8 cellular contexts compared by ENCODE assay signal in genomic region chrX:100512471-100512870, GRCh38.
DNase-seq lines count a peak whose midpoint lies in the region; ATAC-seq and TF ChIP-seq lines count a peak whose summit lies in the region.

No MANE protein-coding gene starts in this region.

- TF ChIP-seq CTCF in hepatocyte (IDR thresholded peaks at IDR 0.05; ENCODE audit: poor library complexity) (peak; percentile 58), upper lobe of right lung (IDR thresholded peaks at IDR 0.05) (peak; percentile 68)

- H3K36me3 ChIP-seq in CD4-positive, alpha-beta memory T cell (ENCODE audit: insufficient read depth, low read length) = no peaks in the 10 kb centered on the region
- H3K36me3 ChIP-seq in hepatocyte (replicated peaks; ENCODE audit: insufficient read depth, low read depth) (no peaks in the 10 kb centered on the region), upper lobe of right lung (no peaks in the 10 kb centered on the region)

- no peak overlapping the region for H3K27ac ChIP-seq in CD4-positive, alpha-beta memory T cell (ENCODE audit: low read depth, low read length)
- no peak overlapping the region for H3K27ac ChIP-seq in hepatocyte
- no peak overlapping the region for H3K27ac ChIP-seq in upper lobe of right lung

- H4K20me1 ChIP-seq in hepatocyte (ENCODE audit: insufficient read depth, poor library complexity, severe bottlenecking) = no peaks in the 10 kb centered on the region

- H3K9me3 Mint-ChIP-seq in CD4-positive, alpha-beta memory T cell = no peaks in the 10 kb centered on the region

- H3K9me3 ChIP-seq in CD4-positive, alpha-beta memory T cell (ENCODE audit: control insufficient read depth in 1 of 2, low read length in 2 of 2) = no peaks in the 10 kb centered on the region
- H3K9me3 ChIP-seq in hepatocyte (ENCODE audit: low read depth) = no peaks in the 10 kb centered on the region
- no peaks in the 10 kb centered on the region for H3K9me3 ChIP-seq in upper lobe of right lung

- no peaks in the 10 kb centered on the region for H3K27me3 Mint-ChIP-seq in CD4-positive, alpha-beta memory T cell

- no peaks in the 10 kb centered on the region for H3K79me2 ChIP-seq in hepatocyte

- H3K27me3 ChIP-seq in CD4-positive, alpha-beta memory T cell (ENCODE audit: insufficient read depth, low read length) = no peaks in the 10 kb centered on the region
- H3K27me3 ChIP-seq in hepatocyte = no peaks in the 10 kb centered on the region
- no peaks in the 10 kb centered on the region for H3K27me3 ChIP-seq in upper lobe of right lung

- no peak overlapping the region for H3K4me3 ChIP-seq in CD4-positive, alpha-beta memory T cell (ENCODE audit: low read length in 2 of 2)
- no peak overlapping the region for H3K4me3 ChIP-seq in hepatocyte
- no peak overlapping the region for H3K4me3 ChIP-seq in upper lobe of right lung

- 75% methylated on average over 1 of the region's 1 CpG for WGBS in hepatocyte (ENCODE audit: low lambda C conversion rate, missing lambda C conversion rate)

- ATAC-seq in GM19351 (IDR thresholded peaks at IDR 0.05; ENCODE audit: unreplicated experiment) = peak; percentile 76
- peak; percentile 45; the same call in 1 of the 3 replicates for ATAC-seq in SK-N-SH treated with all-trans-retinoic acid at 6 μM for 48 hours
- no peak for ATAC-seq in upper lobe of right lung
- no peak for ATAC-seq in HG03045 (IDR thresholded peaks at IDR 0.05; ENCODE audit: unreplicated experiment)

- CTCF ChIA-PET in CD4-positive, alpha-beta memory T cell (lab: Charles Lee; ENCODE audit: partially characterized antibody) = interaction anchor here (0.9 to 2.0 kb wide), 4 partner anchors 9 to 256 kb away, joined by 4 to 7 read pairs (median 5); no protein-coding TSS in a partner anchor

- H3K4me1 Mint-ChIP-seq in CD4-positive, alpha-beta memory T cell = no peaks in the 10 kb centered on the region

- no peaks in the 10 kb centered on the region for H3K4me1 ChIP-seq in CD4-positive, alpha-beta memory T cell (ENCODE audit: insufficient read depth, low read length)
- H3K4me1 ChIP-seq in hepatocyte (ENCODE audit: insufficient read depth) (no peaks in the 10 kb centered on the region), upper lobe of right lung (no peaks in the 10 kb centered on the region)

- peak in 4 of 5 donors; percentile 1 to 22 (median 12) for DNase-seq in CD4-positive, alpha-beta memory T cell
- DNase-seq in hepatocyte (ENCODE audit: low spot score) (peak; percentile 10), upper lobe of right lung (no peak), globus pallidus (ENCODE audit: low spot score) (no peak)
- DNase-seq in activated naive CD4-positive, alpha-beta T cell (lab: John Stamatoyannopoulos, UW) = no peak

- H3K4me2 ChIP-seq in hepatocyte = no peak overlapping the region

- H2AFZ ChIP-seq in hepatocyte = no peak overlapping the region

- intact Hi-C loops in CD4-positive, alpha-beta memory T cell (cut with micrococcal nuclease) = loop anchor here (2.0 kb wide), 1 partner anchor 124 kb away; the partner anchor contains the start of gene TSPAN6
- intact Hi-C loops in upper lobe of right lung (cut with DNase I) = no loop called here

- POLR2A ChIA-PET in CD4-positive, alpha-beta memory T cell (lab: Charles Lee; ENCODE audit: partially characterized antibody) = no interaction called here

- H3K36me3 Mint-ChIP-seq in CD4-positive, alpha-beta memory T cell = no peaks in the 10 kb centered on the region

- H3K9me2 ChIP-seq in hepatocyte (replicated peaks; ENCODE audit: insufficient read depth) = no peaks in the 10 kb centered on the region

- H3K4me3 Mint-ChIP-seq in CD4-positive, alpha-beta memory T cell = no peak overlapping the region

- H3K27ac Mint-ChIP-seq in CD4-positive, alpha-beta memory T cell = no peak overlapping the region

TF ChIP-seq in SK-N-SH treated with all-trans-retinoic acid at 6 μM for 48 hours, 23 proteins besides CTCF, POLR2A, EP300 and RAD21:
- TF ChIP-seq, protein P1, sequence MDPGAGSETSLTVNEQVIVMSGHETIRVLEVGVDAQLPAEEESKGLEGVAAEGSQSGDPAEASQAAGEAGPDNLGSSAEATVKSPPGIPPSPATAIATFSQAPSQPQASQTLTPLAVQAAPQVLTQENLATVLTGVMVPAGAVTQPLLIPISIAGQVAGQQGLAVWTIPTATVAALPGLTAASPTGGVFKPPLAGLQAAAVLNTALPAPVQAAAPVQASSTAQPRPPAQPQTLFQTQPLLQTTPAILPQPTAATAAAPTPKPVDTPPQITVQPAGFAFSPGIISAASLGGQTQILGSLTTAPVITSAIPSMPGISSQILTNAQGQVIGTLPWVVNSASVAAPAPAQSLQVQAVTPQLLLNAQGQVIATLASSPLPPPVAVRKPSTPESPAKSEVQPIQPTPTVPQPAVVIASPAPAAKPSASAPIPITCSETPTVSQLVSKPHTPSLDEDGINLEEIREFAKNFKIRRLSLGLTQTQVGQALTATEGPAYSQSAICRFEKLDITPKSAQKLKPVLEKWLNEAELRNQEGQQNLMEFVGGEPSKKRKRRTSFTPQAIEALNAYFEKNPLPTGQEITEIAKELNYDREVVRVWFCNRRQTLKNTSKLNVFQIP (CRISPR knock-in tag; IDR thresholded peaks at IDR 0.05; ENCODE audit: borderline replicate concordance, low read depth) = no peak

Comparison
In these comparisons a context has a peak if more than half of its experiments do, and no peak if none do; other contexts are left out.
1. DNase-seq: peak in CD4-positive, alpha-beta memory T cell (4 of 5) and hepatocyte (single experiment); none in upper lobe of right lung (single experiment), activated naive CD4-positive, alpha-beta T cell (0 of 4) and globus pallidus (single experiment).
2. ATAC-seq: peak in GM19351 (single experiment) and SK-N-SH treated with all-trans-retinoic acid at 6 μM for 48 hours (single experiment); none in upper lobe of right lung (single experiment) and HG03045 (single experiment).